Comparison of ENCODE assay signal across 29 cellular contexts in genomic region chr4:94960703-94961102, GRCh38.
"Had no signal": no experiment of that assay in that cellular context is flagged by ENCODE, and none has a peak within 500 bp of the region (broad histone marks: within the 10 kb centered on the region; RNA-seq: fewer than 3 reads in every experiment).

No MANE protein-coding gene starts in this region.

- H3K27me3 Mint-ChIP-seq: activated B cell treated with CpG ODN at 0.5 μM for 24 hours; activated CD8-positive, alpha-beta memory T cell treated with anti-CD3 and anti-CD28 coated beads, Interleukin-2, amount 10 ng/mL, durations not matched to agents 7 days and 5 days; activated naive CD4-positive, alpha-beta T cell treated with anti-CD3 and anti-CD28 coated beads, Interleukin-2, amount 50 U/mL, for 24 hours; activated naive CD8-positive, alpha-beta T cell treated with anti-CD3 and anti-CD28 coated beads, Interleukin-2, amount 50 U/mL, for 24 hours; central memory CD8-positive, alpha-beta T cell had no signal

- ATAC-seq: activated CD8-positive, alpha-beta memory T cell treated with anti-CD3 and anti-CD28 coated beads, Interleukin-2, amount 10 ng/mL, durations not matched to agents 7 days and 5 days; activated CD8-positive, alpha-beta T cell treated with anti-CD3 and anti-CD28 coated beads, Interleukin-2, amount 10 ng/mL, durations not matched to agents 7 days and 5 days; activated naive CD8-positive, alpha-beta T cell treated with anti-CD3 and anti-CD28 coated beads, Interleukin-2, amount 50 U/mL, for 24 hours; heart right ventricle; left lobe of liver; stimulated activated naive CD8-positive, alpha-beta T cell treated with anti-CD3 and anti-CD28 coated beads, Interleukin-15, Interleukin-2, amounts not matched to agents 100 U/mL and 50 U/mL, for 24 hours had no signal

- H3K36me3 Mint-ChIP-seq: activated CD8-positive, alpha-beta memory T cell treated with anti-CD3 and anti-CD28 coated beads, Interleukin-2, amount 10 ng/mL, durations not matched to agents 7 days and 5 days; activated naive CD4-positive, alpha-beta T cell treated with anti-CD3 and anti-CD28 coated beads, Interleukin-2, amount 50 U/mL, for 24 hours had no signal

- H3K27ac Mint-ChIP-seq: activated B cell treated with CpG ODN at 0.5 μM for 24 hours; activated CD8-positive, alpha-beta memory T cell treated with anti-CD3 and anti-CD28 coated beads, Interleukin-2, amount 10 ng/mL, durations not matched to agents 7 days and 5 days; activated CD8-positive, alpha-beta T cell treated with anti-CD3 and anti-CD28 coated beads, Interleukin-2, amount 10 ng/mL, durations not matched to agents 7 days and 5 days; activated naive CD4-positive, alpha-beta T cell treated with anti-CD3 and anti-CD28 coated beads, Interleukin-2, amount 50 U/mL, for 24 hours; activated naive CD8-positive, alpha-beta T cell treated with anti-CD3 and anti-CD28 coated beads, Interleukin-2, amount 50 U/mL, for 24 hours; activated T-helper 2 cell treated with anti-CD3 and anti-CD28 coated beads, Interferon-gamma antibody, Interleukin-2, Interleukin-4, amounts not matched to agents 10 μg/mL and 5 μg/mL and 100 μg/mL, durations not matched to agents 14 hours and 24 hours and 36 hours; nephron; T-helper 2 cell treated with Interferon-gamma antibody and Interleukin-4, amounts not matched to agents 5 μg/mL and 100 μg/mL, for 36 hours had no signal

- H3K9me3 Mint-ChIP-seq: activated T-helper 2 cell treated with anti-CD3 and anti-CD28 coated beads, Interferon-gamma antibody, Interleukin-2, Interleukin-4, amounts not matched to agents 10 μg/mL and 5 μg/mL and 100 μg/mL, durations not matched to agents 14 hours and 24 hours and 36 hours; T-helper 2 cell treated with Interferon-gamma antibody and Interleukin-4, amounts not matched to agents 5 μg/mL and 100 μg/mL, for 36 hours had no signal

- H3K9me3 ChIP-seq: colonic mucosa, neutrophil, ovary, prostate gland, testis, transverse colon had no signal

- H3K27me3 ChIP-seq: colonic mucosa, heart right ventricle, neutrophil, ovary, sigmoid colon, testis, transverse colon had no signal

- DNase-seq: activated B cell treated with CpG ODN at 0.5 μM for 24 hours; activated CD8-positive, alpha-beta memory T cell treated with anti-CD3 and anti-CD28 coated beads, Interleukin-2, amount 10 ng/mL, durations not matched to agents 7 days and 5 days; activated CD8-positive, alpha-beta T cell treated with anti-CD3 and anti-CD28 coated beads, Interleukin-2, amount 10 ng/mL, durations not matched to agents 7 days and 5 days; activated naive CD8-positive, alpha-beta T cell treated with anti-CD3 and anti-CD28 coated beads, Interleukin-2, amount 50 U/mL, for 24 hours; activated T-cell treated with anti-CD3 and anti-CD28 coated beads, Interleukin-2, amount 50 U/mL, for 48 hours; anterior cingulate cortex; colonic mucosa; effector CD8-positive, alpha-beta T cell; foreskin melanocyte; heart right ventricle; kidney glomerular epithelial cell; ovary; retina; sigmoid colon; stimulated activated CD4-positive, alpha-beta T cell treated with anti-CD3 and anti-CD28 coated beads, Interleukin-15, amount 100 ng/mL, for 24 hours; stimulated activated CD4-positive, alpha-beta T cell treated with anti-CD3 and anti-CD28 coated beads, Interleukin-2, amount 100 ng/mL, for 24 hours; stimulated activated naive CD8-positive, alpha-beta T cell treated with anti-CD3 and anti-CD28 coated beads, Interleukin-15, Interleukin-2, amounts not matched to agents 100 U/mL and 50 U/mL, for 24 hours; T-helper 1 cell; testis; transverse colon had no signal

- H3K4me1 ChIP-seq: colonic mucosa, heart right ventricle, prostate gland, sigmoid colon, testis, transverse colon had no signal

- H3K36me3 ChIP-seq: colonic mucosa, heart right ventricle, neutrophil, ovary, prostate gland, sigmoid colon, transverse colon had no signal

- H3K4me1 Mint-ChIP-seq: activated B cell treated with CpG ODN at 0.5 μM for 24 hours; activated CD8-positive, alpha-beta memory T cell treated with anti-CD3 and anti-CD28 coated beads, Interleukin-2, amount 10 ng/mL, durations not matched to agents 7 days and 5 days; activated naive CD4-positive, alpha-beta T cell treated with anti-CD3 and anti-CD28 coated beads, Interleukin-2, amount 50 U/mL, for 24 hours; activated naive CD8-positive, alpha-beta T cell treated with anti-CD3 and anti-CD28 coated beads, Interleukin-2, amount 50 U/mL, for 24 hours; central memory CD8-positive, alpha-beta T cell had no signal

- H3K4me3 Mint-ChIP-seq: activated B cell treated with CpG ODN at 0.5 μM for 24 hours; activated CD8-positive, alpha-beta memory T cell treated with anti-CD3 and anti-CD28 coated beads, Interleukin-2, amount 10 ng/mL, durations not matched to agents 7 days and 5 days; activated CD8-positive, alpha-beta T cell treated with anti-CD3 and anti-CD28 coated beads, Interleukin-2, amount 10 ng/mL, durations not matched to agents 7 days and 5 days; activated naive CD4-positive, alpha-beta T cell treated with anti-CD3 and anti-CD28 coated beads, Interleukin-2, amount 50 U/mL, for 24 hours; activated naive CD8-positive, alpha-beta T cell treated with anti-CD3 and anti-CD28 coated beads, Interleukin-2, amount 50 U/mL, for 24 hours; central memory CD8-positive, alpha-beta T cell; nephron; T-helper 2 cell treated with Interferon-gamma antibody and Interleukin-4, amounts not matched to agents 5 μg/mL and 100 μg/mL, for 36 hours had no signal

- H3K27ac ChIP-seq: colonic mucosa, heart right ventricle, neutrophil, ovary, prostate gland, sigmoid colon, testis, transverse colon had no signal

- H3K4me3 ChIP-seq: colonic mucosa, heart right ventricle, lung, ovary, prostate gland, sigmoid colon, testis, transverse colon had no signal
